9 cellular contexts compared by ENCODE assay signal in genomic region chr13:19961484-19961883, GRCh38. TPM values are rescaled to one million over a fixed set of nuclear protein-coding genes. Genes with fewer than 3 reads are reported as not detected.
DNase-seq lines count a peak whose midpoint lies in the region; ATAC-seq and TF ChIP-seq lines count a peak whose summit lies in the region.
"Had no signal": no experiment of that assay in that cellular context is flagged by ENCODE, and none has a peak within 500 bp of the region (broad histone marks: within the 10 kb centered on the region; RNA-seq: fewer than 3 reads in every experiment).

No MANE protein-coding gene starts in this region.

- peaks cover 7% of the 10 kb centered on the region for H3K4me1 Mint-ChIP-seq in Caco-2 (ENCODE audit: low read depth, unreplicated experiment)

- ATAC-seq in GM18867 (IDR thresholded peaks at IDR 0.05; ENCODE audit: unreplicated experiment) = no peak
- ATAC-seq: pancreas had no signal

- intact Hi-C loops in Caco-2 (cut with micrococcal nuclease; ENCODE audit: unreplicated experiment) = no loop called here

- BruUV-seq in Caco-2 (replicated peaks; lab: Mats Ljungman, UMichigan) = no TSS peak

- DNase-seq in Caco-2 (no peak), osteoblast (ENCODE audit: insufficient read length, low spot score, missing footprints) (peak; percentile 9), A172 (ENCODE audit: low spot score) (no peak), NCI-H2107 treated with DMSO at 0.1 percent for 48 hours (lab: John Stamatoyannopoulos, UW; ENCODE audit: unreplicated experiment) (no peak)
- DNase-seq: activated CD8-positive, alpha-beta memory T cell treated with anti-CD3 and anti-CD28 coated beads, Interleukin-2, amount 50 U/mL, for 48 hours; pancreas had no signal

- H3K79me2 ChIP-seq in Loucy (ENCODE audit: insufficient read depth, low read length) = peaks cover 72% of the 10 kb centered on the region
- peaks cover 66% of the 10 kb centered on the region for H3K79me2 ChIP-seq in osteoblast (ENCODE audit: insufficient read depth, low read length)

- H3K9ac ChIP-seq in Loucy (ENCODE audit: low read depth, low read length, poor library complexity, severe bottlenecking) = peak overlapping the region; percentile 52

- no peaks in the 10 kb centered on the region for H3K9me2 ChIP-seq in Loucy (replicated peaks; ENCODE audit: low read depth, low read length)

- H2AFZ ChIP-seq in Loucy (ENCODE audit: low read length) (no peak overlapping the region), osteoblast (ENCODE audit: low read length) (no peak overlapping the region)

- H3F3A ChIP-seq in Loucy (ENCODE audit: low read depth) = 0 out of 2 replicates have a peak, but pooled peaks cover 3% of the 10 kb centered on the region

- H3K4me2 ChIP-seq in Loucy (ENCODE audit: low read depth, low read length, poor library complexity, severe bottlenecking) (peak overlapping the region; percentile 95), osteoblast (ENCODE audit: insufficient read depth, low read length) (peak overlapping the region; percentile 97)

- no peak overlapping the region for H3K27ac Mint-ChIP-seq in Caco-2 (ENCODE audit: unreplicated experiment)

- H3K36me3 Mint-ChIP-seq in Caco-2 (ENCODE audit: insufficient read depth, unreplicated experiment) = peaks cover 78% of the 10 kb centered on the region

- WGBS in ectodermal cell, 2 experiments = 92 to 94% methylated on average over 3 to 4 of the region's 4 CpGs

- peaks cover 64% of the 10 kb centered on the region for H4K20me1 ChIP-seq in Loucy (ENCODE audit: insufficient read depth, low read length, poor library complexity, severe bottlenecking)
- peaks cover 46% of the 10 kb centered on the region for H4K20me1 ChIP-seq in osteoblast (ENCODE audit: insufficient read depth, low read length)

- H3K4me3 ChIP-seq in Caco-2 (ENCODE audit: low read depth, low read length) = no peak overlapping the region
- H3K4me3 ChIP-seq in Loucy (ENCODE audit: low read length, poor library complexity, severe bottlenecking) = peak overlapping the region; percentile 95
- peak overlapping the region; percentile 69 for H3K4me3 ChIP-seq in ectodermal cell (ENCODE audit: insufficient read depth, low read depth, low read length)
- peak overlapping the region; percentile 31 for H3K4me3 ChIP-seq in osteoblast (ENCODE audit: insufficient read depth, low read length)

- no peaks in the 10 kb centered on the region for H3K9me3 ChIP-seq in Caco-2
- no peaks in the 10 kb centered on the region for H3K9me3 ChIP-seq in Loucy (ENCODE audit: insufficient read depth, low read depth, low read length)
- H3K9me3 ChIP-seq in ectodermal cell (ENCODE audit: control insufficient read depth, low read length) = no peaks in the 10 kb centered on the region
- no peaks in the 10 kb centered on the region for H3K9me3 ChIP-seq in osteoblast (ENCODE audit: low read depth, low read length)
- H3K9me3 ChIP-seq: pancreas had no signal

- no peaks in the 10 kb centered on the region for H3K27me3 ChIP-seq in Caco-2 (replicated peaks; ENCODE audit: control insufficient read depth, insufficient read depth, low read length)
- H3K27me3 ChIP-seq in Loucy (ENCODE audit: insufficient read depth, low read length, poor library complexity, severe bottlenecking) = no peaks in the 10 kb centered on the region
- no peaks in the 10 kb centered on the region for H3K27me3 ChIP-seq in ectodermal cell (ENCODE audit: control insufficient read depth, insufficient read depth, low read length, poor library complexity, severe bottlenecking)
- H3K27me3 ChIP-seq in osteoblast (ENCODE audit: insufficient read depth, low read length) = no peaks in the 10 kb centered on the region
- H3K27me3 ChIP-seq: pancreas had no signal

- TF ChIP-seq CTCF in Caco-2 (IDR thresholded peaks at IDR 0.05; ENCODE audit: insufficient read depth in 1 of 2, low read depth in 1 of 2, low read length in 1 of 2, severe bottlenecking in 1 of 2, unreplicated experiment in 1 of 2) = no peak
- no peak for TF ChIP-seq CTCF in Loucy (conservative IDR thresholded peaks at IDR 0.05; ENCODE audit: low read length)
- TF ChIP-seq CTCF in osteoblast (IDR thresholded peaks at IDR 0.05; ENCODE audit: extremely low read depth, low read depth, low read length) = no peak

- H3K27ac ChIP-seq in ectodermal cell (ENCODE audit: insufficient read depth, low read depth, low read length, poor library complexity, severe bottlenecking) (no peak overlapping the region), osteoblast (ENCODE audit: low read depth, low read length) (no peak overlapping the region)

- H3K27me3 Mint-ChIP-seq in Caco-2 (ENCODE audit: insufficient read depth, unreplicated experiment) = no peaks in the 10 kb centered on the region

- H3K4me1 ChIP-seq in Caco-2 (peaks cover 5% of the 10 kb centered on the region), Loucy (ENCODE audit: insufficient read depth, low read length, poor library complexity, severe bottlenecking) (peaks cover 40% of the 10 kb centered on the region), ectodermal cell (ENCODE audit: control insufficient read depth, insufficient read depth, low read length) (peaks cover 11% of the 10 kb centered on the region), osteoblast (ENCODE audit: insufficient read depth, low read length) (peaks cover 30% of the 10 kb centered on the region)

- CTCF ChIA-PET in Caco-2 (lab: Charles Lee) = no interaction called here

- H3K4me3 Mint-ChIP-seq in Caco-2 (ENCODE audit: unreplicated experiment) = peak overlapping the region; percentile 54

- H3K9me3 Mint-ChIP-seq in Caco-2 (ENCODE audit: unreplicated experiment) = no peaks in the 10 kb centered on the region

- H3K36me3 ChIP-seq in Caco-2 (ENCODE audit: control insufficient read depth, insufficient read depth, low read length) (peaks cover 1% of the 10 kb centered on the region), Loucy (ENCODE audit: insufficient read depth, low read length) (peaks cover 23% of the 10 kb centered on the region; the same call in 1 of the 2 replicates), ectodermal cell (ENCODE audit: control insufficient read depth, insufficient read depth, low read length) (peaks cover 16% of the 10 kb centered on the region), osteoblast (ENCODE audit: insufficient read depth, low read length) (peaks cover 27% of the 10 kb centered on the region)

- POLR2A ChIA-PET in Caco-2 (lab: Charles Lee) = no interaction called here

RNA-seq across cellular contexts. Expression of gene ZMYM2, which starts 3.0 kb away (rescaled TPM):
- total RNA-seq in Caco-2 (2022) (91.1 and 101 TPM in 2 replicates), osteoblast (65.5 and 66.6 TPM in 2 replicates)
- polyA plus RNA-seq in ectodermal cell (2013, experiment 1 of 4) = 125 TPM
- 144 TPM for polyA plus RNA-seq in ectodermal cell (2013, experiment 2 of 4)
- 103 TPM for polyA plus RNA-seq in ectodermal cell (2013, experiment 3 of 4)
- polyA plus RNA-seq in ectodermal cell (2013, experiment 4 of 4) = 108 TPM
- 30.1 and 30.9 TPM in 2 replicates for total RNA-seq in A172 (2014; rRNA removed; shearing (Covaris generic))
